9 cellular contexts compared by ENCODE assay signal in genomic region chr6:118881440-118882313, GRCh38. TPM values are rescaled to one million over a fixed set of nuclear protein-coding genes. Genes with fewer than 3 reads are reported as not detected.
A peak's percentile ranks its signal among the peaks of the same experiment; 100 is the strongest.
DNase-seq lines count a peak whose midpoint lies in the region; ATAC-seq lines count a peak whose summit lies in the region.
"Had no signal": no experiment of that assay in that cellular context is flagged by ENCODE, and none has a peak within 500 bp of the region (broad histone marks: within the 10 kb centered on the region; RNA-seq: fewer than 3 reads in every experiment).

No MANE protein-coding gene starts in this region.

- H2BK120ac ChIP-seq in mesenchymal stem cell (ENCODE audit: low read depth, low read length): no peak overlapping the region

- no peaks in the 10 kb centered on the region for H3K27me3 ChIP-seq in mesenchymal stem cell (ENCODE audit: control insufficient read depth in 1 of 2, insufficient read depth in 1 of 2, low read length in 2 of 2)

- no peak overlapping the region for H3K4ac ChIP-seq in mesenchymal stem cell (ENCODE audit: low read depth in 1 of 2, low read length in 2 of 2)

- H2AK5ac ChIP-seq in mesenchymal stem cell (ENCODE audit: low read length, severe bottlenecking): no peak overlapping the region

- no peak overlapping the region for H3K4me2 ChIP-seq in mesenchymal stem cell (ENCODE audit: low read length, poor library complexity, severe bottlenecking)

- H3K9me3 ChIP-seq in mesenchymal stem cell (ENCODE audit: control insufficient read depth, low read length): no peaks in the 10 kb centered on the region

- ATAC-seq in GM18907 (IDR thresholded peaks at IDR 0.05; ENCODE audit: unreplicated experiment) (peak; percentile 88), GM21786 (IDR thresholded peaks at IDR 0.05; ENCODE audit: unreplicated experiment) (peak; percentile 88), HG03469 (IDR thresholded peaks at IDR 0.05; ENCODE audit: unreplicated experiment) (peak; percentile 73), sciatic nerve (no peak)

- peaks cover 17% of the 10 kb centered on the region for H3K79me1 ChIP-seq in mesenchymal stem cell (replicated peaks; ENCODE audit: low read length, poor library complexity, severe bottlenecking)

- H3K27ac ChIP-seq in mesenchymal stem cell (ENCODE audit: low read length, poor library complexity, severe bottlenecking): no peak overlapping the region

- H2AFZ ChIP-seq in mesenchymal stem cell (ENCODE audit: low read depth, low read length): peak overlapping the region; percentile 23

- H3K36me3 ChIP-seq in mesenchymal stem cell (ENCODE audit: control insufficient read depth in 1 of 2, insufficient read depth in 2 of 2, low read depth in 1 of 2, low read length in 2 of 2): no peaks in the 10 kb centered on the region

- H4K91ac ChIP-seq in mesenchymal stem cell (ENCODE audit: low read length): no peak overlapping the region

- DNase-seq in mesenchymal stem cell: no peak
- DNase-seq in occipital lobe (lab: John Stamatoyannopoulos, UW): no peak
- DNase-seq in DMS 273 (lab: John Stamatoyannopoulos, UW; ENCODE audit: unreplicated experiment): no peak
- DNase-seq in sciatic nerve (ENCODE audit: low spot score): no peak
- DNase-seq: NCI-H2171, retina had no signal

- H2BK15ac ChIP-seq in mesenchymal stem cell (ENCODE audit: low read depth, poor library complexity, severe bottlenecking): no peak overlapping the region

- H3K18ac ChIP-seq in mesenchymal stem cell (ENCODE audit: low read depth in 1 of 2, low read length in 2 of 2): no peak overlapping the region

- H3K4me1 ChIP-seq in mesenchymal stem cell (ENCODE audit: control insufficient read depth, insufficient read depth, low read depth, low read length): peaks cover 4% of the 10 kb centered on the region

- no peak overlapping the region for H3K4me3 ChIP-seq in mesenchymal stem cell (ENCODE audit: insufficient read depth in 1 of 2, low read depth in 1 of 2, low read length in 2 of 2)

- no peak overlapping the region for H3K9ac ChIP-seq in mesenchymal stem cell (ENCODE audit: low read length)

- no peak overlapping the region for H2BK12ac ChIP-seq in mesenchymal stem cell (ENCODE audit: low read length in 2 of 2)

- no peak overlapping the region for H3K14ac ChIP-seq in mesenchymal stem cell (ENCODE audit: low read length in 2 of 2)

- no peak overlapping the region for H3K23ac ChIP-seq in mesenchymal stem cell (ENCODE audit: low read length in 2 of 2)

- no peak overlapping the region for H4K8ac ChIP-seq in mesenchymal stem cell (ENCODE audit: low read length)

- no peak overlapping the region for H2BK5ac ChIP-seq in mesenchymal stem cell (ENCODE audit: low read depth, low read length, poor library complexity, severe bottlenecking)

- intact Hi-C loops in sciatic nerve (cut with DNase I): no loop called here

- 89% methylated on average over 9 of the region's 9 CpGs for WGBS in mesenchymal stem cell

RNA-seq across cellular contexts. Expression of gene ASF1A, which starts 12.3 kb away (rescaled TPM):
- 18.2 TPM for polyA plus RNA-seq in mesenchymal stem cell (2013, experiment 1 of 2)
- 19.3 TPM for polyA plus RNA-seq in mesenchymal stem cell (2013, experiment 2 of 2)
- total RNA-seq in occipital lobe (42.7 TPM), sciatic nerve (15.9 TPM)

RNA-seq across cellular contexts. Expression of gene MCM9, which starts 53.3 kb away (rescaled TPM):
- 2.9 TPM for polyA plus RNA-seq in mesenchymal stem cell (2013, experiment 1 of 2)
- polyA plus RNA-seq in mesenchymal stem cell (2013, experiment 2 of 2): 3.1 TPM
- 7.8 TPM for total RNA-seq in occipital lobe
- total RNA-seq in sciatic nerve: 20.9 TPM
